Comparison of ENCODE assay signal across 21 cellular contexts in genomic region chr5:541148-541887, GRCh38. TPM values are rescaled to one million over a fixed set of nuclear protein-coding genes. Genes with fewer than 3 reads are reported as not detected.
DNase-seq lines count a peak whose midpoint lies in the region; ATAC-seq and TF ChIP-seq lines count a peak whose summit lies in the region.
"Had no signal": no experiment of that assay in that cellular context is flagged by ENCODE, and none has a peak within 500 bp of the region (broad histone marks: within the 10 kb centered on the region; RNA-seq: fewer than 3 reads in every experiment).

No MANE protein-coding gene starts in this region.

- H3K27me3 ChIP-seq in heart left ventricle, result peaks cover 9 to 59% (median 33%) of the 10 kb centered on the region in 9 donors
- H3K27me3 ChIP-seq: ovary had no signal

- CTCF ChIA-PET in activated CD8-positive, alpha-beta memory T cell treated with anti-CD3 and anti-CD28 coated beads, Interleukin-2, amount 10 ng/mL, durations not matched to agents 7 days and 5 days (lab: Charles Lee), result no interaction called here

- no peak overlapping the region for H3K4me3 Mint-ChIP-seq in activated CD8-positive, alpha-beta memory T cell treated with anti-CD3 and anti-CD28 coated beads, Interleukin-2, amount 10 ng/mL, durations not matched to agents 7 days and 5 days

- no peaks in the 10 kb centered on the region for H3K9me3 Mint-ChIP-seq in activated CD8-positive, alpha-beta memory T cell treated with anti-CD3 and anti-CD28 coated beads, Interleukin-2, amount 10 ng/mL, durations not matched to agents 7 days and 5 days (ENCODE audit: low read depth)

- H3K9me3 ChIP-seq in heart left ventricle, result no peaks in the 10 kb centered on the region
- H3K9me3 ChIP-seq: A549, breast epithelium, ovary had no signal

- no peaks in the 10 kb centered on the region for H3K36me3 Mint-ChIP-seq in activated CD8-positive, alpha-beta memory T cell treated with anti-CD3 and anti-CD28 coated beads, Interleukin-2, amount 10 ng/mL, durations not matched to agents 7 days and 5 days

- no peak for TF ChIP-seq RAD21 in Ishikawa (IDR thresholded peaks at IDR 0.05; ENCODE audit: low read depth)

- 52 to 71% (median 60%) methylated on average over 9 to 16 of the region's 16 CpGs for WGBS in heart left ventricle, 4 donors

- no peak overlapping the region for H3K27ac ChIP-seq in heart left ventricle
- H3K27ac ChIP-seq: A549, breast epithelium, epithelial cell of prostate, ovary had no signal

- peak; percentile 11 for DNase-seq in activated CD8-positive, alpha-beta memory T cell treated with anti-CD3 and anti-CD28 coated beads, Interleukin-2, amount 50 U/mL, for 4 hours
- no peak for DNase-seq in activated CD8-positive, alpha-beta memory T cell treated with anti-CD3 and anti-CD28 coated beads, Interleukin-2, amount 10 ng/mL, durations not matched to agents 7 days and 5 days
- DNase-seq in heart left ventricle, result peak in 3 of 5 donors; percentile 15 to 57 (median 20)
- peak; percentile 67 for DNase-seq in posterior vena cava (ENCODE audit: low spot score)
- DNase-seq in AG08396 (ENCODE audit: low spot score), result no peak
- DNase-seq: activated CD4-positive, alpha-beta T cell treated with anti-CD3 and anti-CD28 coated beads for 4 hours; C1 segment of cervical spinal cord; DMS 273 treated with DMSO at 0.1 percent for 48 hours; foreskin melanocyte; GF-D8; NCI-H1694; stimulated activated CD8-positive, alpha-beta memory T cell treated with anti-CD3 and anti-CD28 coated beads, Interleukin-4, amount 100 ng/mL, for 48 hours had no signal

- ATAC-seq in activated CD8-positive, alpha-beta memory T cell treated with anti-CD3 and anti-CD28 coated beads, Interleukin-2, amount 10 ng/mL, durations not matched to agents 7 days and 5 days, result no peak
- ATAC-seq in heart left ventricle, result no peak
- ATAC-seq in GM21360 (IDR thresholded peaks at IDR 0.05; ENCODE audit: unreplicated experiment), result no peak
- ATAC-seq in HG02610 (IDR thresholded peaks at IDR 0.05; ENCODE audit: unreplicated experiment), result no peak
- ATAC-seq: GM12878 had no signal

- intact Hi-C loops in heart left ventricle (cut with DNase I), result no loop called here
- intact Hi-C loops in posterior vena cava (cut with DNase I), result no loop called here

- peaks cover 4% of the 10 kb centered on the region for H3K27me3 Mint-ChIP-seq in activated CD8-positive, alpha-beta memory T cell treated with anti-CD3 and anti-CD28 coated beads, Interleukin-2, amount 10 ng/mL, durations not matched to agents 7 days and 5 days

- H3K36me3 ChIP-seq in heart left ventricle, result no peaks in the 10 kb centered on the region
- H3K36me3 ChIP-seq: breast epithelium, ovary had no signal

- peaks cover 19% of the 10 kb centered on the region for H3K4me1 Mint-ChIP-seq in activated CD8-positive, alpha-beta memory T cell treated with anti-CD3 and anti-CD28 coated beads, Interleukin-2, amount 10 ng/mL, durations not matched to agents 7 days and 5 days

- no peak for TF ChIP-seq EP300 in Ishikawa (IDR thresholded peaks at IDR 0.05; ENCODE audit: borderline replicate concordance)

- H3K4me1 ChIP-seq in heart left ventricle, result peaks cover 0 to 13% (median 0%) of the 10 kb centered on the region in 12 donors
- H3K4me1 ChIP-seq: breast epithelium had no signal

- TF ChIP-seq CTCF in heart left ventricle (IDR thresholded peaks at IDR 0.05), result no peak

- H3K27ac Mint-ChIP-seq in activated CD8-positive, alpha-beta memory T cell treated with anti-CD3 and anti-CD28 coated beads, Interleukin-2, amount 10 ng/mL, durations not matched to agents 7 days and 5 days, result no peak overlapping the region

- TF ChIP-seq POLR2A in heart left ventricle (IDR thresholded peaks at IDR 0.05), result no peak

- no peak overlapping the region for H3K4me3 ChIP-seq in heart left ventricle
- H3K4me3 ChIP-seq: A549, breast epithelium, GM12878, ovary, smooth muscle cell had no signal

TF ChIP-seq in Ishikawa, 13 proteins besides CTCF, POLR2A, EP300 and RAD21:
- TF ChIP-seq USF1 (IDR thresholded peaks at IDR 0.05) (0 out of 2 replicates have a peak, but pooled peaks have one; percentile 14), EGR1 (IDR thresholded peaks at IDR 0.05) (no peak)

RNA-seq across cellular contexts. Expression of gene SLC9A3, which starts 17.1 kb away (rescaled TPM):
- total RNA-seq in activated CD8-positive, alpha-beta memory T cell treated with anti-CD3 and anti-CD28 coated beads, Interleukin-2, amount 10 ng/mL, durations not matched to agents 7 days and 5 days, result 1 to 10 TPM; 1.3 to 1.7 TPM
- total RNA-seq in heart left ventricle (1 to 10 TPM in 6 of 9 donors, under 1 TPM in 3; 0.65 to 3.8 (median 1.1) TPM), posterior vena cava (under 1 TPM; 0.69 to 0.71 TPM)
- polyA plus RNA-seq in heart left ventricle, result under 1 TPM; 0.50 to 0.82 TPM

Comparison
In these comparisons a context has a peak if more than half of its experiments do, and no peak if none do; other contexts are left out.
1. DNase-seq: peak in activated CD8-positive, alpha-beta memory T cell treated with anti-CD3 and anti-CD28 coated beads, Interleukin-2, amount 50 U/mL, for 4 hours (single experiment), heart left ventricle (3 of 5) and posterior vena cava (single experiment); none in activated CD8-positive, alpha-beta memory T cell treated with anti-CD3 and anti-CD28 coated beads, Interleukin-2, amount 10 ng/mL, durations not matched to agents 7 days and 5 days (single experiment) and AG08396 (single experiment).